In the genomic region with DNA sequence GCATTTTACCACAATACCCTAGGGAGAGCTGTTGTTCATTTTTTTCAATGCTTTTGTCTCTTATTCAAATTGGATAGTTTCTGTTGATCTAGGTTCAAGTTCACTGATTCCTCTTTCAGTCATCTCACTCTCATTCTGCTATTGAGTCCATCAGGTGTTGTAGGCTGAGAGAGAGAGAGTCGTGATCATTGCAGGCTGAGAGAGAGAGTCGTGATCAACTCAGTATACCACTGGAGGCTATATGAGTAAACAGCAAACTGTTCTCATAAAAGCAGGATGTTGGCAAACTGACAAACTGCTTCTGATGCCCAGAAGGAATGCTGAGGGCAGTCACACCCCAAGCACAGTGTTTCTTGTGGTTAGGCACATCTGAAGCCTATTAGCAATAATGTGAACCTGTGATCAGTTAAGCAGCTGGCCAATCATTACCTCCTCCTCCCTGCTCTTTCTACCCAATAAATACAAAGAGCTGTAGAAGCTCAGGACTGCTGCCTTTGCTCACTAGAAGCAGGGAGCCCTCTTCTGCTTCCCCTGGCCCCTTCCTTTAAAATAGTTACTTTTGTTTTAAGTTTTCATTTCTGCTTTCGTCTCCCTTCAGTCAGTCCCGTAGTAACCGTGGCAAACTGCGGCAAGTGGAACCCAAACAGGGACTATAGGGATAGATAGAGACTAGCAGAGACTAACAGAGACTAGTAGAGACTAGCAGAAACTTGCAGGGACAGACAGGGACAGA, we compare ENCODE assay signal across 8 cellular contexts.
DNase-seq lines count a peak whose midpoint lies in the region; ATAC-seq and TF ChIP-seq lines count a peak whose summit lies in the region.

No MANE protein-coding gene starts in this region.

- no peak for TF ChIP-seq CTCF in DOHH2 (IDR thresholded peaks at IDR 0.05; ENCODE audit: low read depth, low read length, poor library complexity, severe bottlenecking)

- H3K27me3 Mint-ChIP-seq in activated T-helper 17 cell treated with anti-CD3 and anti-CD28 coated beads, Interleukin-2, amount 50 U/mL, for 72 hours, result peaks cover 5% of the 10 kb centered on the region

- H3K4me3 Mint-ChIP-seq in activated T-helper 17 cell treated with anti-CD3 and anti-CD28 coated beads, Interleukin-2, amount 50 U/mL, for 72 hours, result peak overlapping the region; percentile 7

- DNase-seq in medulla oblongata (ENCODE audit: extremely low spot score) (no peak), CD1c-positive myeloid dendritic cell (ENCODE audit: extremely low spot score) (no peak)

- no peaks in the 10 kb centered on the region for H3K79me2 ChIP-seq in DOHH2 (ENCODE audit: control insufficient read depth, low read length)

- no peak overlapping the region for H3K27ac ChIP-seq in DOHH2 (ENCODE audit: low read depth, low read length)

- peak overlapping the region; percentile 8; the same call in 1 of the 2 replicates for H3K4me2 ChIP-seq in DOHH2 (ENCODE audit: low read length)

- H3K36me3 Mint-ChIP-seq in activated T-helper 17 cell treated with anti-CD3 and anti-CD28 coated beads, Interleukin-2, amount 50 U/mL, for 72 hours (ENCODE audit: low read depth), result no peaks in the 10 kb centered on the region

- no peaks in the 10 kb centered on the region for H3K36me3 ChIP-seq in DOHH2 (ENCODE audit: control insufficient read depth, low read length)

- ATAC-seq in GM21390 (IDR thresholded peaks at IDR 0.05; ENCODE audit: unreplicated experiment) (peak; percentile 90), HG03520 (IDR thresholded peaks at IDR 0.05; ENCODE audit: unreplicated experiment) (peak; percentile 90), GM18511 (IDR thresholded peaks at IDR 0.05; ENCODE audit: unreplicated experiment) (no peak), GM19452 (IDR thresholded peaks at IDR 0.05; ENCODE audit: unreplicated experiment) (no peak)
- no peak for ATAC-seq in activated T-helper 17 cell treated with anti-CD3 and anti-CD28 coated beads, Interleukin-2, amount 50 U/mL, for 72 hours (replicated peaks)

- no peaks in the 10 kb centered on the region for H4K20me1 ChIP-seq in DOHH2 (ENCODE audit: control insufficient read depth, insufficient read depth, low read depth, low read length)

- H3K9me3 Mint-ChIP-seq in activated T-helper 17 cell treated with anti-CD3 and anti-CD28 coated beads, Interleukin-2, amount 50 U/mL, for 72 hours, result no peaks in the 10 kb centered on the region

- H3K9me3 ChIP-seq in DOHH2 (ENCODE audit: control insufficient read depth, insufficient read depth, low read length), result no peaks in the 10 kb centered on the region

- H3K4me1 Mint-ChIP-seq in activated T-helper 17 cell treated with anti-CD3 and anti-CD28 coated beads, Interleukin-2, amount 50 U/mL, for 72 hours, result peaks cover 4% of the 10 kb centered on the region

- no peaks in the 10 kb centered on the region for H3F3A ChIP-seq in DOHH2 (ENCODE audit: control insufficient read depth, insufficient read depth)

- H3K27me3 ChIP-seq in DOHH2 (ENCODE audit: control insufficient read depth, low read length), result no peaks in the 10 kb centered on the region

- H3K27ac Mint-ChIP-seq in activated T-helper 17 cell treated with anti-CD3 and anti-CD28 coated beads, Interleukin-2, amount 50 U/mL, for 72 hours, result no peak overlapping the region

- no peak overlapping the region for H3K4me3 ChIP-seq in DOHH2 (ENCODE audit: low read length)

- no peaks in the 10 kb centered on the region for H3K9me2 ChIP-seq in DOHH2 (replicated peaks; ENCODE audit: control insufficient read depth, low read length)

- no peaks in the 10 kb centered on the region for H3K4me1 ChIP-seq in DOHH2 (ENCODE audit: control insufficient read depth, low read length)

Comparison
In these comparisons a context has a peak if more than half of its experiments do, and no peak if none do; other contexts are left out.
1. ATAC-seq: peak in GM21390 (single experiment) and HG03520 (single experiment); none in activated T-helper 17 cell treated with anti-CD3 and anti-CD28 coated beads, Interleukin-2, amount 50 U/mL, for 72 hours (single experiment), GM18511 (single experiment) and GM19452 (single experiment).